In the genomic region with DNA sequence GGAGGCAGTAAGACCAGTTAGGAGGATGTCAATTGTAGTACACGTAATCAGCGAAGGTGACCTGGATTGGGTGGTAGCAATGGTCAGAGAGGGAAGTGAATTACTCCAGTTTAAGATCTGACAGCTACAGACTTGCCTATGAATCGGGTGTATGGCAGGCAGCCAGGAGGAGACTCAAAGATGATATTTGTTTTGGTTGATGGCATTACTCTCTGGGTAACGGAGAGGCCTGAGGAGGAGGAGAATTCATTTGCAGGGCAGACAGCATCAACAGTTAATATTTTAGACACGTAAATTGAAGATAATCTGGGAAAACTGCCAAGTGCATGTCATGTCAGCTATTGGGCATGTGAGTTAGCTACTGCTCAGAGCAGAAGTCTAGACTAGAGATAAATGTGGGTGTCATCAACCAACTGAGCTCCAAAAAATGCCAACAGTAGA, we compare ENCODE assay signal across 13 cellular contexts.
A peak's percentile ranks its signal among the peaks of the same experiment; 100 is the strongest.
DNase-seq lines count a peak whose midpoint lies in the region; ATAC-seq, FAIRE-seq and TF ChIP-seq lines count a peak whose summit lies in the region.
"Had no signal": no experiment of that assay in that cellular context is flagged by ENCODE, and none has a peak within 500 bp of the region (broad histone marks: within the 10 kb centered on the region; RNA-seq: fewer than 3 reads in every experiment).

No MANE protein-coding gene starts in this region.

- peak; percentile 22 for DNase-seq in Ammon's horn (ENCODE audit: low spot score)
- DNase-seq in NCI-H1105 (lab: John Stamatoyannopoulos, UW): peak; percentile 59
- peak in 1 of 4 experiments; percentile 0 for DNase-seq in K562 (ENCODE audit: extremely low read depth in 1 of 4, low spot score in 3 of 4)
- peak; percentile 57 for DNase-seq in kidney tubule cell (ENCODE audit: low spot score)
- no peak for DNase-seq in hippocampal formation (lab: John Stamatoyannopoulos, UW)
- no peak for DNase-seq in superior temporal gyrus (ENCODE audit: extremely low spot score)
- no peak for DNase-seq in NCI-H187 (lab: John Stamatoyannopoulos, UW)
- no peak for DNase-seq in activated T-cell treated with anti-CD3 and anti-CD28 coated beads, Interleukin-2, amount 50 U/mL, for 24 hours
- DNase-seq: activated CD4-positive, alpha-beta T cell treated with anti-CD3 and anti-CD28 coated beads for 1 hour; activated naive CD4-positive, alpha-beta T cell treated with anti-CD3 and anti-CD28 coated beads, Interleukin-2, amount 10 ng/mL, durations not matched to agents 7 days and 5 days; CD4-positive, CD25-positive, alpha-beta regulatory T cell; effector CD4-positive, alpha-beta T cell had no signal

- 0% methylated on average over 5 of the region's 5 CpGs for WGBS in K562 (ENCODE audit: insufficient coverage, low coverage, missing lambda C conversion rate)

- H3K27ac ChIP-seq in K562 (ENCODE audit: extremely low read depth, low read depth, low read length): no peak overlapping the region

- no TSS peak for BruUV-seq in K562 (replicated peaks; lab: Mats Ljungman, UMichigan)

- no peaks in the 10 kb centered on the region for H3K36me3 Mint-ChIP-seq in activated T-cell treated with anti-CD3 and anti-CD28 coated beads, Interleukin-2, amount 50 U/mL, for 24 hours (ENCODE audit: low read depth)
- H3K36me3 Mint-ChIP-seq: activated naive CD4-positive, alpha-beta T cell treated with anti-CD3 and anti-CD28 coated beads, Interleukin-2, amount 10 ng/mL, durations not matched to agents 7 days and 5 days; CD4-positive, CD25-positive, alpha-beta regulatory T cell had no signal

- H3K9ac ChIP-seq in K562 (ENCODE audit: insufficient read depth in 1 of 2, low read depth in 2 of 2, low read length in 2 of 2): no peak overlapping the region

- H3K36me3 ChIP-seq in K562 (ENCODE audit: control insufficient read depth, insufficient read depth, low read length): no peaks in the 10 kb centered on the region

- no peaks in the 10 kb centered on the region for H3K4me1 Mint-ChIP-seq in activated T-cell treated with anti-CD3 and anti-CD28 coated beads, Interleukin-2, amount 50 U/mL, for 24 hours (ENCODE audit: low read depth)
- H3K4me1 Mint-ChIP-seq: activated naive CD4-positive, alpha-beta T cell treated with anti-CD3 and anti-CD28 coated beads, Interleukin-2, amount 10 ng/mL, durations not matched to agents 7 days and 5 days; CD4-positive, CD25-positive, alpha-beta regulatory T cell had no signal

- H2AFZ ChIP-seq in K562 (ENCODE audit: low read depth, low read length): no peak overlapping the region

- no peak overlapping the region for H3K4me3 Mint-ChIP-seq in activated T-cell treated with anti-CD3 and anti-CD28 coated beads, Interleukin-2, amount 50 U/mL, for 24 hours
- H3K4me3 Mint-ChIP-seq: activated naive CD4-positive, alpha-beta T cell treated with anti-CD3 and anti-CD28 coated beads, Interleukin-2, amount 10 ng/mL, durations not matched to agents 7 days and 5 days; CD4-positive, CD25-positive, alpha-beta regulatory T cell had no signal

- H3K9me3 Mint-ChIP-seq in activated T-cell treated with anti-CD3 and anti-CD28 coated beads, Interleukin-2, amount 50 U/mL, for 24 hours: no peaks in the 10 kb centered on the region
- H3K9me3 Mint-ChIP-seq: activated naive CD4-positive, alpha-beta T cell treated with anti-CD3 and anti-CD28 coated beads, Interleukin-2, amount 10 ng/mL, durations not matched to agents 7 days and 5 days had no signal

- TF ChIP-seq RAD21 in K562 (CRISPR knock-in tag; conservative IDR thresholded peaks at IDR 0.05 in 1 of 2, IDR thresholded peaks at IDR 0.05 in 1 of 2): no peak

- TF ChIP-seq POLR2A in K562 (conservative IDR thresholded peaks at IDR 0.05): no peak

- no peak for TF ChIP-seq EP300 in K562 (IDR thresholded peaks at IDR 0.05; ENCODE audit: low read length)

- FAIRE-seq in K562 (lab: Jason Lieb, UNC): no peak

- no peaks in the 10 kb centered on the region for H3K9me1 ChIP-seq in K562 (ENCODE audit: control insufficient read depth, insufficient read depth, low read length)

- POLR2A ChIA-PET in K562 (lab: Yijun Ruan, JAX): no interaction called here

- intact Hi-C loops in K562 (cut with micrococcal nuclease): no loop called here

- TF ChIP-seq CTCF in K562 (IDR thresholded peaks at IDR 0.05 in 2 of 3, conservative IDR thresholded peaks at IDR 0.05 in 1 of 3; ENCODE audit: insufficient read depth in 2 of 3, low read depth in 1 of 3, low read length in 3 of 3): no peak

- H3K27ac Mint-ChIP-seq in activated T-cell treated with anti-CD3 and anti-CD28 coated beads, Interleukin-2, amount 50 U/mL, for 24 hours: no peak overlapping the region
- H3K27ac Mint-ChIP-seq: activated naive CD4-positive, alpha-beta T cell treated with anti-CD3 and anti-CD28 coated beads, Interleukin-2, amount 10 ng/mL, durations not matched to agents 7 days and 5 days; CD4-positive, CD25-positive, alpha-beta regulatory T cell had no signal

- H3K4me1 ChIP-seq in K562 (replicated peaks in 1 of 2; ENCODE audit: control insufficient read depth in 2 of 2, insufficient read depth in 2 of 2, low read length in 2 of 2): no peaks in the 10 kb centered on the region

- H3K4me2 ChIP-seq in K562 (ENCODE audit: insufficient read depth, low read length): no peak overlapping the region

- peaks cover 21% of the 10 kb centered on the region for H3K27me3 Mint-ChIP-seq in activated T-cell treated with anti-CD3 and anti-CD28 coated beads, Interleukin-2, amount 50 U/mL, for 24 hours

- H3K27me3 ChIP-seq in K562 (ENCODE audit: control insufficient read depth in 2 of 2, insufficient read depth in 2 of 2, low read length in 2 of 2): no peaks in the 10 kb centered on the region

- CTCF ChIA-PET in K562 (lab: Yijun Ruan, JAX; ENCODE audit: low intra/inter-chr PET ratio): no interaction called here

- no peaks in the 10 kb centered on the region for H4K20me1 ChIP-seq in K562 (replicated peaks; ENCODE audit: control insufficient read depth, insufficient read depth, low read length)

- in situ Hi-C loops in K562 (cut with MboI): no loop called here

- H3K79me2 ChIP-seq in K562 (ENCODE audit: control insufficient read depth, insufficient read depth, low read length): no peaks in the 10 kb centered on the region

- H3K9me3 ChIP-seq in K562 (replicated peaks; ENCODE audit: control insufficient read depth, insufficient read depth, low read depth, low read length): no peaks in the 10 kb centered on the region

- no peak overlapping the region for H3K4me3 ChIP-seq in K562

- no peak for ATAC-seq in K562
- ATAC-seq: Panc1 had no signal

TF ChIP-seq in K562, 482 proteins besides CTCF, POLR2A, EP300 and RAD21 (continues in another document):
- TF ChIP-seq FOXJ3 (CRISPR knock-in tag; IDR thresholded peaks at IDR 0.05): no peak
- no peak for TF ChIP-seq PHF21A (IDR thresholded peaks at IDR 0.05; ENCODE audit: borderline replicate concordance, low read depth)
- TF ChIP-seq MCM7 (IDR thresholded peaks at IDR 0.05): no peak
- TF ChIP-seq ZNF785 (CRISPR knock-in tag; IDR thresholded peaks at IDR 0.05): no peak
- TF ChIP-seq, protein P1, sequence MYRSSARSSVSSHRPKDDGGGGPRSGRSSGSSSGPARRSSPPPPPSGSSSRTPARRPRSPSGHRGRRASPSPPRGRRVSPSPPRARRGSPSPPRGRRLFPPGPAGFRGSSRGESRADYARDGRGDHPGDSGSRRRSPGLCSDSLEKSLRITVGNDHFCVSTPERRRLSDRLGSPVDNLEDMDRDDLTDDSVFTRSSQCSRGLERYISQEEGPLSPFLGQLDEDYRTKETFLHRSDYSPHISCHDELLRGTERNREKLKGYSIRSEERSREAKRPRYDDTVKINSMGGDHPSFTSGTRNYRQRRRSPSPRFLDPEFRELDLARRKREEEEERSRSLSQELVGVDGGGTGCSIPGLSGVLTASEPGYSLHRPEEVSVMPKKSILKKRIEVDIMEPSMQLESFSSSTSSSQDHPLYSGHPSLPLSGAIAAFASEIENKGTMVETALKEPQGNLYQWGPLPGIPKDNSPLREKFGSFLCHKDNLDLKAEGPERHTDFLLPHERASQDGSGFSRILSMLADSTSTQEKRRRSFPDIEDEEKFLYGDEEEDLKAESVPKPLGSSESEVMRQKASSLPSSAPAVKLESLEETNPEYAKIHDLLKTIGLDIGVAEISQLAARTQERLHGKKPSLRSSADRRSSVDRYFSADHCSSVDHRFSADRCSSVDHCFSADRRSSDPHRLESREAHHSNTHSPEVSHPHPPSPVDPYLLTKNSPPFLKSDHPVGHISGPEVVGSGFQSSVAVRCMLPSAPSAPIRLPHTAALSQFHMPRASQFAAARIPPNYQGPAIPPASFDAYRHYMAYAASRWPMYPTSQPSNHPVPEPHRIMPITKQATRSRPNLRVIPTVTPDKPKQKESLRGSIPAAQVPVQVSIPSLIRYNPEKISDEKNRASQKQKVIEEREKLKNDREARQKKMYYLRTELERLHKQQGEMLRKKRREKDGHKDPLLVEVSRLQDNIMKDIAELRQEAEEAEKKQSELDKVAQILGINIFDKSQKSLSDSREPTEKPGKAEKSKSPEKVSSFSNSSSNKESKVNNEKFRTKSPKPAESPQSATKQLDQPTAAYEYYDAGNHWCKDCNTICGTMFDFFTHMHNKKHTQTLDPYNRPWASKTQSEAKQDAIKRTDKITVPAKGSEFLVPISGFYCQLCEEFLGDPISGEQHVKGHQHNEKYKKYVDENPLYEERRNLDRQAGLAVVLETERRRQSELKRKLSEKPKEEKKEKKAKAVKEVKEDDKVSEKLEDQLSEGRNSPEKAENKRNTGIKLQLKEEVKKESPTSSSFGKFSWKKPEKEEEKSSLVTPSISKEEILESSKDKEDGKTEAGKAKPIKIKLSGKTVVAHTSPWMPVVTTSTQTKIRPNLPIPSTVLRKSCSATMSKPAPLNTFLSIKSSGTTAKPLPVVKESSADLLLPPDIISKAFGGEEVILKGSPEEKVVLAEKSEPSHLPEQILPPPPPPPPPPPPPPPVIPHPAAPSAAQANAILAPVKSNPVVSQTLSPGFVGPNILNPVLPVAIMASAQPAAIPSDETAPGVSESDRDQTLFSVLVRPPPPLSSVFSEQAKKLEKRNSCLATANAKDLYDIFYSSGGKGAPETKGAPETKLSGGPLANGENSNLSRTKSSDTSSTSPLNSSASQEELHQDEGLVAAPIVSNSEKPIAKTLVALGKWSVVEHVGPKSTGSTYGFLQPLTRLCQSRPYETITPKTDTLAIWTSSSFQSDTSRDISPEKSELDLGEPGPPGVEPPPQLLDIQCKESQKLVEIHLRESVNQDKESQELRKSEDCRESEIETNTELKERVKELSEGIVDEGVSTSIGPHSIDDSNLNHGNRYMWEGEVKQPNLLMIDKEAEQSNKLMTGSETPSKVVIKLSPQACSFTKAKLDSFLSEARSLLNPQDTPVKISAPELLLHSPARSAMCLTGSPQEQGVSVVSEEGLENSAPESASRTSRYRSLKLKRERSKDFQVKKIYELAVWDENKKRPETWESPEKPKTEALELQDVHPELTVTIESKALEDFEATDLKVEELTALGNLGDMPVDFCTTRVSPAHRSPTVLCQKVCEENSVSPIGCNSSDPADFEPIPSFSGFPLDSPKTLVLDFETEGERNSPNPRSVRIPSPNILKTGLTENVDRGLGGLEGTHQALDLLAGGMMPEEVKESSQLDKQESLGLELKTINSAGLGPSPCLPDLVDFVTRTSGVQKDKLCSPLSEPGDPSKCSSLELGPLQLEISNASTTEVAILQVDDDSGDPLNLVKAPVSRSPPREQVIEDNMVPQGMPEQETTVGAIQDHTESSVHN (IDR thresholded peaks at IDR 0.05; ENCODE audit: borderline replicate concordance in 1 of 2, low read depth in 1 of 2): no peak

Comparison
In these comparisons a context has a peak if more than half of its experiments do, and no peak if none do; other contexts are left out.
1. DNase-seq: peak in Ammon's horn (single experiment), NCI-H1105 (single experiment) and kidney tubule cell (single experiment); none in hippocampal formation (0 of 2), superior temporal gyrus (single experiment), NCI-H187 (0 of 2) and activated T-cell treated with anti-CD3 and anti-CD28 coated beads, Interleukin-2, amount 50 U/mL, for 24 hours (single experiment).